In genomic region chr7:105875505-105875904, GRCh38 we compare ENCODE assay signal across 8 cellular contexts.
A peak's percentile ranks its signal among the peaks of the same experiment; 100 is the strongest.
DNase-seq lines count a peak whose midpoint lies in the region; ATAC-seq, FAIRE-seq and TF ChIP-seq lines count a peak whose summit lies in the region.

No MANE protein-coding gene starts in this region.

- peaks cover 24% of the 10 kb centered on the region for H3K4me1 ChIP-seq in HUES6 (ENCODE audit: control insufficient read depth, insufficient read depth, low read length)

- no peak for FAIRE-seq in H54 (lab: Jason Lieb, UNC)

- H3K9ac ChIP-seq in HUES6 (ENCODE audit: low read length) = peak overlapping the region; percentile 95

- peak overlapping the region; percentile 97 for H3K4me3 Mint-ChIP-seq in activated naive CD8-positive, alpha-beta T cell
- H3K4me3 Mint-ChIP-seq in stimulated activated memory B cell treated with anti-CD40 and anti-IgM and Interleukin-4, amounts not matched to agents 10 μg/mL and 1 μg/mL and 100 μg/mL, for 72 hours = peak overlapping the region; percentile 89

- ATAC-seq in stimulated activated memory B cell treated with anti-CD40 and anti-IgM and Interleukin-4, amounts not matched to agents 10 μg/mL and 1 μg/mL and 100 μg/mL, for 72 hours = no peak
- ATAC-seq in HG03280 (IDR thresholded peaks at IDR 0.05; ENCODE audit: unreplicated experiment) (no peak), GM21360 (IDR thresholded peaks at IDR 0.05; ENCODE audit: unreplicated experiment) (no peak)

- H3K27ac ChIP-seq in HUES6 (ENCODE audit: low read depth, low read length) = 0 out of 2 replicates have a peak overlapping the region, but pooled peaks have one; percentile 85

- no peak for DNase-seq in stimulated activated naive CD4-positive, alpha-beta T cell treated with Interleukin-2 at 50 U/mL for 16 hours (lab: John Stamatoyannopoulos, UW)
- DNase-seq in H54 (ENCODE audit: insufficient read length, low spot score) = no peak

- H3K36me3 ChIP-seq in HUES6 (ENCODE audit: control insufficient read depth, insufficient read depth, low read length) = peaks cover 10% of the 10 kb centered on the region

- no peak for TF ChIP-seq POLR2A in H54 (IDR thresholded peaks at IDR 0.05; ENCODE audit: low read depth, low read length)

- H3K27me3 ChIP-seq in HUES6 (ENCODE audit: control insufficient read depth, insufficient read depth, low read length) = peaks cover 12% of the 10 kb centered on the region

- no peaks in the 10 kb centered on the region for H3K27me3 Mint-ChIP-seq in activated naive CD8-positive, alpha-beta T cell
- no peaks in the 10 kb centered on the region for H3K27me3 Mint-ChIP-seq in stimulated activated memory B cell treated with anti-CD40 and anti-IgM and Interleukin-4, amounts not matched to agents 10 μg/mL and 1 μg/mL and 100 μg/mL, for 72 hours

- peaks cover 5% of the 10 kb centered on the region for H3K36me3 Mint-ChIP-seq in activated naive CD8-positive, alpha-beta T cell
- H3K36me3 Mint-ChIP-seq in stimulated activated memory B cell treated with anti-CD40 and anti-IgM and Interleukin-4, amounts not matched to agents 10 μg/mL and 1 μg/mL and 100 μg/mL, for 72 hours = no peaks in the 10 kb centered on the region

- H3K27ac Mint-ChIP-seq in activated naive CD8-positive, alpha-beta T cell = peak overlapping the region; percentile 88
- peak overlapping the region; percentile 85 for H3K27ac Mint-ChIP-seq in stimulated activated memory B cell treated with anti-CD40 and anti-IgM and Interleukin-4, amounts not matched to agents 10 μg/mL and 1 μg/mL and 100 μg/mL, for 72 hours

- peak overlapping the region; percentile 89 for H3K4me3 ChIP-seq in HUES6 (ENCODE audit: low read depth, low read length)
- peak overlapping the region; percentile 81 for H3K4me3 ChIP-seq in iPS-18c (ENCODE audit: insufficient read depth, low read depth, low read length)

- peaks cover 62% of the 10 kb centered on the region for H3K4me1 Mint-ChIP-seq in activated naive CD8-positive, alpha-beta T cell (ENCODE audit: low read depth)
- peaks cover 27% of the 10 kb centered on the region for H3K4me1 Mint-ChIP-seq in stimulated activated memory B cell treated with anti-CD40 and anti-IgM and Interleukin-4, amounts not matched to agents 10 μg/mL and 1 μg/mL and 100 μg/mL, for 72 hours

- no peaks in the 10 kb centered on the region for H3K9me3 Mint-ChIP-seq in activated naive CD8-positive, alpha-beta T cell (ENCODE audit: low read depth)
- no peaks in the 10 kb centered on the region for H3K9me3 Mint-ChIP-seq in stimulated activated memory B cell treated with anti-CD40 and anti-IgM and Interleukin-4, amounts not matched to agents 10 μg/mL and 1 μg/mL and 100 μg/mL, for 72 hours

- H3K9me3 ChIP-seq in HUES6 (ENCODE audit: control insufficient read depth, insufficient read depth, low read depth, low read length) (no peaks in the 10 kb centered on the region), iPS-18c (ENCODE audit: control insufficient read depth, insufficient read depth, low read length) (no peaks in the 10 kb centered on the region)
